In genomic region chr14:40273417-40273816, GRCh38 we compare ENCODE assay signal across 2 cellular contexts.
TF ChIP-seq lines count a peak whose summit lies in the region.

No MANE protein-coding gene starts in this region.

TF ChIP-seq in HepG2, 621 proteins besides CTCF, POLR2A, EP300 and RAD21 (continued from another document):
- TF ChIP-seq PBX2 (CRISPR knock-in tag; IDR thresholded peaks at IDR 0.05) (no peak), GRHL1 (CRISPR knock-in tag; conservative IDR thresholded peaks at IDR 0.05) (no peak), TEAD3 (CRISPR knock-in tag; optimal IDR thresholded peaks at IDR 0.05; ENCODE audit: borderline replicate concordance) (no peak), ZBTB49 (CRISPR knock-in tag; IDR thresholded peaks at IDR 0.05; ENCODE audit: borderline replicate concordance) (no peak), ATAD3A (CRISPR knock-in tag; IDR thresholded peaks at IDR 0.05) (no peak), ZSCAN5A (CRISPR knock-in tag; IDR thresholded peaks at IDR 0.05; ENCODE audit: borderline replicate concordance) (no peak), KDM5B (CRISPR knock-in tag; IDR thresholded peaks at IDR 0.05; ENCODE audit: borderline replicate concordance) (no peak), YY1 (IDR thresholded peaks at IDR 0.05; ENCODE audit: insufficient read depth, insufficient replicate concordance, low read depth, low read length) (no peak), NR2F6 (IDR thresholded peaks at IDR 0.05) (no peak), NR2F6 (CRISPR knock-in tag; IDR thresholded peaks at IDR 0.05) (no peak), ZNF496 (CRISPR knock-in tag; IDR thresholded peaks at IDR 0.05; ENCODE audit: insufficient replicate concordance) (no peak), PCBP2 (optimal IDR thresholded peaks at IDR 0.05; ENCODE audit: low read depth, low read length, poor library complexity, severe bottlenecking) (no peak), CREB1 (IDR thresholded peaks at IDR 0.05) (peak; percentile 99), CREB1 (CRISPR knock-in tag; IDR thresholded peaks at IDR 0.05) (no peak), KDM5A (IDR thresholded peaks at IDR 0.05; ENCODE audit: borderline replicate concordance, low read length) (no peak), RAD51 (IDR thresholded peaks at IDR 0.05; ENCODE audit: borderline replicate concordance) (no peak), ATF7 (IDR thresholded peaks at IDR 0.05) (peak; percentile 100), ATF7 (CRISPR knock-in tag; IDR thresholded peaks at IDR 0.05) (no peak)

TF ChIP-seq in HEK293, 187 proteins besides CTCF, POLR2A, EP300 and RAD21 (continued from another document):
- TF ChIP-seq ATF2 (tag by site-specific recombination; IDR thresholded peaks at IDR 0.05; ENCODE audit: low read depth) (peak; percentile 82), INSM2 (tag by site-specific recombination; IDR thresholded peaks at IDR 0.05) (no peak), ZNF114 (tag by site-specific recombination; IDR thresholded peaks at IDR 0.05) (no peak), ZNF223 (tag by site-specific recombination; IDR thresholded peaks at IDR 0.05) (no peak), ZNF571 (tag by site-specific recombination; IDR thresholded peaks at IDR 0.05) (no peak), ZNF10 (tag by site-specific recombination; IDR thresholded peaks at IDR 0.05) (no peak)
